Comparison of ENCODE assay signal across 5 cellular contexts in genomic region chr17:18463864-18464263, GRCh38. TPM values are rescaled to one million over a fixed set of nuclear protein-coding genes. Genes with fewer than 3 reads are reported as not detected.
"Had no signal": no experiment of that assay in that cellular context is flagged by ENCODE, and none has a peak within 500 bp of the region (broad histone marks: within the 10 kb centered on the region; RNA-seq: fewer than 3 reads in every experiment).

No MANE protein-coding gene starts in this region.

RNA-seq across cellular contexts. Expression of gene LGALS9C, which starts 12.7 kb away (rescaled TPM):
- total RNA-seq: LHCN-M2, MCF 10A, Right ventricle myocardium superior, RPMI7951, SJSA1 had no signal
